In genomic region chr7:22123139-22123538, GRCh38 we compare ENCODE assay signal across 1 cellular context.
TF ChIP-seq lines count a peak whose summit lies in the region.

No MANE protein-coding gene starts in this region.

TF ChIP-seq in K562, 482 proteins besides CTCF, POLR2A, EP300 and RAD21 (continued from another document):
- TF ChIP-seq HINFP (tag; conservative IDR thresholded peaks at IDR 0.05; ENCODE audit: low read depth) (peak; percentile 72), RBBP5 (IDR thresholded peaks at IDR 0.05; ENCODE audit: borderline replicate concordance, insufficient read depth, low read length, poor library complexity, severe bottlenecking) (no peak), RERE (CRISPR knock-in tag; IDR thresholded peaks at IDR 0.05; ENCODE audit: borderline replicate concordance) (no peak), HMG20A (CRISPR knock-in tag; conservative IDR thresholded peaks at IDR 0.05) (no peak), TCF7L2 (IDR thresholded peaks at IDR 0.05; ENCODE audit: low read depth, low read length) (no peak), L3MBTL2 (IDR thresholded peaks at IDR 0.05) (peak; percentile 98), ZNF311 (CRISPR knock-in tag; IDR thresholded peaks at IDR 0.05) (peak; percentile 40; the same call in 1 of the 2 replicates), ZKSCAN8 (CRISPR knock-in tag; IDR thresholded peaks at IDR 0.05) (no peak)
